19 cellular contexts compared by ENCODE assay signal in the genomic region with DNA sequence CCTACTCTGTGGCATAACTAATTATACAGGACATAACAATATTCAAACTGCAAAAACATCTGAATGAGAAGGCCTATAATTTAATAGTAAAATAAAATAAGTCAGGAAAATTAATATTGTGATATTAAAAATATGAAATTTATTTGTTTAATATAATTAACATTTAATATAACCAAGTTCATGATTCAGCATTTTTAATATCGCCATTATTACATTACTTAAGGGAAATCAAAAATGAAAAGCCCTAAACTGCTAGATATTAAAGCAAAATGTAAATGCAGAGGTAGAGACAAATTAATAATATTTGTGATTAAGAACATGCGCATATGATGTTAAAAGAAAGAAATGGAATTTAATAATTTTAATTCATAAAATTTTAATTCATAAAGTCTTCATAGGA.
DNase-seq lines count a peak whose midpoint lies in the region; ATAC-seq, FAIRE-seq and TF ChIP-seq lines count a peak whose summit lies in the region.
"Had no signal": no experiment of that assay in that cellular context is flagged by ENCODE, and none has a peak within 500 bp of the region (broad histone marks: within the 10 kb centered on the region; RNA-seq: fewer than 3 reads in every experiment).

No MANE protein-coding gene starts in this region.

- H3K4me3 Mint-ChIP-seq in WTC11, result no peak overlapping the region
- H3K4me3 Mint-ChIP-seq: CD4-positive, alpha-beta memory T cell had no signal

- H3K4me1 Mint-ChIP-seq in WTC11, result 0 out of 2 replicates have a peak, but pooled peaks cover 3% of the 10 kb centered on the region
- H3K4me1 Mint-ChIP-seq: CD4-positive, alpha-beta memory T cell had no signal

- H3K36me3 ChIP-seq in pancreas, result no peaks in the 10 kb centered on the region

- H3K4me3 ChIP-seq in pancreas, result no peak overlapping the region
- H3K4me3 ChIP-seq: GM23248 had no signal

- H3K36me3 Mint-ChIP-seq in WTC11, result peaks cover 16% of the 10 kb centered on the region
- H3K36me3 Mint-ChIP-seq: CD4-positive, alpha-beta memory T cell had no signal

- 87 to 94% methylated on average over 2 of the region's 2 CpGs for WGBS in pancreas, 2 donors

- no peaks in the 10 kb centered on the region for H3K27me3 ChIP-seq in pancreas

- no peak overlapping the region for H3K27ac ChIP-seq in pancreas
- H3K27ac ChIP-seq: GM23248 had no signal

- POLR2A ChIA-PET in WTC11 (lab: Charles Lee), result no interaction called here

- FAIRE-seq in colon (lab: Jason Lieb, UNC) (peak; percentile 43), pancreas (lab: Jason Lieb, UNC) (peak; percentile 49)
- FAIRE-seq: GM12891, GM18507, H1 had no signal

- intact Hi-C loops in pancreas (cut with DNase I), result no loop called here

- TF ChIP-seq CTCF in WTC11 (IDR thresholded peaks at IDR 0.05) (no peak), pancreas (IDR thresholded peaks at IDR 0.05) (no peak)

- H3K9me3 Mint-ChIP-seq in WTC11, result peaks cover 32% of the 10 kb centered on the region

- CTCF ChIA-PET in WTC11 (lab: Charles Lee), result no interaction called here

- DNase-seq in WTC11 (ENCODE audit: low spot score), result no peak
- no peak for DNase-seq in pancreas
- DNase-seq in erythroblast (lab: John Stamatoyannopoulos, UW), result no peak
- no peak for DNase-seq in SW 1271 (lab: John Stamatoyannopoulos, UW)
- no peak for DNase-seq in kidney glomerular epithelial cell (lab: John Stamatoyannopoulos, UW)
- DNase-seq: C1 segment of cervical spinal cord; Calu3; CD4-positive, alpha-beta memory T cell; COR-L47; DMS53; DMS79 treated with DMSO at 0.1 percent for 48 hours; GF-D8; GM23248; H7; HCEC 1CT had no signal

- H3K4me1 ChIP-seq in pancreas, result no peaks in the 10 kb centered on the region

- ATAC-seq in WTC11, result no peak
- ATAC-seq in pancreas, result no peak

- TF ChIP-seq POLR2A in erythroblast (IDR thresholded peaks at IDR 0.05; ENCODE audit: low read length), result no peak

- H3K9me3 ChIP-seq in pancreas, result no peaks in the 10 kb centered on the region

- no peaks in the 10 kb centered on the region for H3K27me3 Mint-ChIP-seq in WTC11 (ENCODE audit: low read depth)
- H3K27me3 Mint-ChIP-seq: CD4-positive, alpha-beta memory T cell had no signal

- H3K27ac Mint-ChIP-seq in WTC11, result no peak overlapping the region
- H3K27ac Mint-ChIP-seq: CD4-positive, alpha-beta memory T cell had no signal

TF ChIP-seq in WTC11, 78 proteins besides CTCF, POLR2A, EP300 and RAD21:
- TF ChIP-seq SOX15 (CRISPR knock-in tag; IDR thresholded peaks at IDR 0.05) (no peak), AR (CRISPR knock-in tag; IDR thresholded peaks at IDR 0.05) (no peak), NFATC4 (CRISPR knock-in tag; IDR thresholded peaks at IDR 0.05) (no peak), HMGA2 (CRISPR knock-in tag; IDR thresholded peaks at IDR 0.05) (peak; percentile 63; the same call in 1 of the 2 replicates)
- TF ChIP-seq, protein P1, sequence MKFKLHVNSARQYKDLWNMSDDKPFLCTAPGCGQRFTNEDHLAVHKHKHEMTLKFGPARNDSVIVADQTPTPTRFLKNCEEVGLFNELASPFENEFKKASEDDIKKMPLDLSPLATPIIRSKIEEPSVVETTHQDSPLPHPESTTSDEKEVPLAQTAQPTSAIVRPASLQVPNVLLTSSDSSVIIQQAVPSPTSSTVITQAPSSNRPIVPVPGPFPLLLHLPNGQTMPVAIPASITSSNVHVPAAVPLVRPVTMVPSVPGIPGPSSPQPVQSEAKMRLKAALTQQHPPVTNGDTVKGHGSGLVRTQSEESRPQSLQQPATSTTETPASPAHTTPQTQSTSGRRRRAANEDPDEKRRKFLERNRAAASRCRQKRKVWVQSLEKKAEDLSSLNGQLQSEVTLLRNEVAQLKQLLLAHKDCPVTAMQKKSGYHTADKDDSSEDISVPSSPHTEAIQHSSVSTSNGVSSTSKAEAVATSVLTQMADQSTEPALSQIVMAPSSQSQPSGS (CRISPR knock-in tag; IDR thresholded peaks at IDR 0.05; ENCODE audit: borderline replicate concordance, low read depth), result no peak
